ENCODE assay signal across 10 cellular contexts in the genomic region with DNA sequence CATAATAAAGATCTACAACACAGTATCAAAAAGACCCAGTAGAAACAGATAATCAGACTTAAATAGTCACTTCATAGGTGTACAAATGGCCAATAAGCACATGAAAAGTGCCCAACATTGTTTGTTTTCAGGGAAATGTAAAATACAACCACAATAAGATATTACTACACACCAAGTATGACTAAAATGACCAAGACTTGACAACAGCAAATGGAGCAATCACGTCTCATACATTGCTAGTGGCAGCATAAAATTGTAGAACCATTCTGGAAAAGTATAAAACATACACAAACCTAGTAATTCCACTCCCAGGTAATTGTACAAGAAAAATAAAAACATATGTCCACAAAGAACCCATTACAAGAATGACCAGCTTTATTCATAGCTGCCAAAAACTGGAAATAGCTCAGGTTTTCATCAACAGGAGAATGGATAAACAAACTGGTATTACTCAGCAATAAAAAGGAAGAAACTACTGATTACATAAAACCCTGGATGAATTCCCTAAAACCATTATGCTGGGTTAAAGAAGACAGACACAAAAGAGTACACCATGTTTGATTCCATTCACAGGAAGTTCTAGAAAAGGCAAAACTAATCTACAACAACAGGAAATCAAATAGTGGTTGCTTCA.
A peak's percentile ranks its signal among the peaks of the same experiment; 100 is the strongest.
DNase-seq lines count a peak whose midpoint lies in the region; ATAC-seq and TF ChIP-seq lines count a peak whose summit lies in the region.
"Had no signal": no experiment of that assay in that cellular context is flagged by ENCODE, and none has a peak within 500 bp of the region (broad histone marks: within the 10 kb centered on the region; RNA-seq: fewer than 3 reads in every experiment).

No MANE protein-coding gene starts in this region.

- ATAC-seq in naive thymus-derived CD8-positive, alpha-beta T cell = no peak
- ATAC-seq in HG03280 (IDR thresholded peaks at IDR 0.05; ENCODE audit: unreplicated experiment) (no peak), HG03135 (IDR thresholded peaks at IDR 0.05; ENCODE audit: unreplicated experiment) (no peak)

- H3K9me3 Mint-ChIP-seq in naive thymus-derived CD8-positive, alpha-beta T cell = no peaks in the 10 kb centered on the region

- peaks cover 16 to 80% (median 31%) of the 10 kb centered on the region in 3 donors for H3K36me3 Mint-ChIP-seq in naive thymus-derived CD8-positive, alpha-beta T cell

- H3K9me3 ChIP-seq in colonic mucosa = no peaks in the 10 kb centered on the region

- no peak for TF ChIP-seq CTCF in colonic mucosa (IDR thresholded peaks at IDR 0.05)

- intact Hi-C loops in colonic mucosa (cut with DNase I) = no loop called here

- peak overlapping the region; percentile 1 to 91 (median 38) for H3K27ac Mint-ChIP-seq in naive thymus-derived CD8-positive, alpha-beta T cell

- POLR2A ChIA-PET in naive thymus-derived CD8-positive, alpha-beta T cell (lab: Charles Lee) = no interaction called here

- no peaks in the 10 kb centered on the region for H3K27me3 ChIP-seq in colonic mucosa

- no peak overlapping the region for H3K9ac ChIP-seq in colonic mucosa (ENCODE audit: low read depth in 2 of 2, low read length in 2 of 2)

- H3K36me3 ChIP-seq in colonic mucosa = peaks cover 18% of the 10 kb centered on the region

- H3K4me1 Mint-ChIP-seq in naive thymus-derived CD8-positive, alpha-beta T cell = peaks cover 20 to 27% (median 23%) of the 10 kb centered on the region in 4 donors
- H3K4me1 Mint-ChIP-seq: brain had no signal

- DNase-seq in AG20443 (ENCODE audit: low spot score) = peak; percentile 31
- DNase-seq in LHCN-M2 (ENCODE audit: low read depth) = peak; percentile 45
- no peak for DNase-seq in colonic mucosa
- no peak for DNase-seq in naive thymus-derived CD8-positive, alpha-beta T cell
- DNase-seq in SIG-M5 treated with dmso at 0.1 percent for 504 hours (lab: John Stamatoyannopoulos, UW; ENCODE audit: unreplicated experiment) = no peak
- no peak for DNase-seq in HPDE6-E6E7 (ENCODE audit: extremely low spot score)
- DNase-seq: NCI-H510A treated with DMSO at 0.1 percent for 48 hours had no signal

- H3K4me3 ChIP-seq in colonic mucosa = no peak overlapping the region

- peak overlapping the region; percentile 15 for H3K27ac ChIP-seq in colonic mucosa

- H3K4me3 Mint-ChIP-seq in naive thymus-derived CD8-positive, alpha-beta T cell = no peak overlapping the region
- H3K4me3 Mint-ChIP-seq: brain had no signal

- H3K27me3 Mint-ChIP-seq in naive thymus-derived CD8-positive, alpha-beta T cell = no peaks in the 10 kb centered on the region
- H3K27me3 Mint-ChIP-seq: brain had no signal

- H3K4me1 ChIP-seq in colonic mucosa = no peaks in the 10 kb centered on the region

Comparison
In these comparisons a context has a peak if more than half of its experiments do, and no peak if none do; other contexts are left out.
1. DNase-seq: peak in AG20443 (single experiment) and LHCN-M2 (single experiment); none in colonic mucosa (single experiment), naive thymus-derived CD8-positive, alpha-beta T cell (0 of 10), SIG-M5 treated with dmso at 0.1 percent for 504 hours (single experiment) and HPDE6-E6E7 (single experiment).